In the genomic region with DNA sequence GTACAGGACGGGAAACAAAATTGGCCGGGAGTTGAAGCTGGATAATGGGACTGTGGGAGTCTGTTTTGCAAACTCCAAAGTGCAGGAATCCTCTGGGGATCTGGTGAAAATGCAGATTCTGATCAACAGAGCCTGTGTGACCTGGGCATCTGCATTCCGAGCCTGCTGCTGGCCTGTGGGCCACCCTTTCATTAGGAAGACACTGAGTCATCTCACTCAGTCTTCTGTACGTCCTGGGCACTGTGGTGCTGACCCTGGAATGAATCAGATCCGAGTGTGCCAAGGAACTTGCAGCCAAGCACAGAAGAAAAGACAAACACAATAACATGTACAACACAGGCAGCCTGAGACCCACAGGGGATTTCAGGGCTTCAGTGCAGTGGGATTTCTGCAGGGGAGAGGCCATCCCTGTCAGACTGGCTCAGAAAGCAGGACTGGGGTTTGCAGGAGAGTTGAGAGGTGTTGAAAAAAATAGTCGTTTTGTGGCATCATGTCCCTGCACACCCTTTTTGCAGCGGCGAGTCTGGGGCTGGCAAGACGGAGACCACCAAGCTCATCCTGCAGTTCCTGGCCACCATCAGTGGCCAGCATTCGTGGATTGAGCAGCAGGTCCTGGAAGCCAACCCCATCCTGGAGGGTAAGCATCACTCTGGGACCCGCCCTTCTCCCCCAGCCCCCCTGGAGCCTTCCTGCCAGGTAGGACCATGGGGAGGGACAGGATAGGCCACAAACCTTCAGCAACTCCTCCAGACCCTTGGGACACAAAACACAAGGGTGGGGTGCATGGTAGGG, we compare ENCODE assay signal across 14 cellular contexts. TPM values are rescaled to one million over a fixed set of nuclear protein-coding genes. Genes with fewer than 3 reads are reported as not detected.
A peak's percentile ranks its signal among the peaks of the same experiment; 100 is the strongest.
DNase-seq lines count a peak whose midpoint lies in the region; FAIRE-seq and TF ChIP-seq lines count a peak whose summit lies in the region.
"Had no signal": no experiment of that assay in that cellular context is flagged by ENCODE, and none has a peak within 500 bp of the region (broad histone marks: within the 10 kb centered on the region; RNA-seq: fewer than 3 reads in every experiment).

No MANE protein-coding gene starts in this region.

- H2BK120ac ChIP-seq in H1 (replicated peaks; ENCODE audit: low read depth, low read length): no peak overlapping the region

- no peak overlapping the region for H4K91ac ChIP-seq in H1 (replicated peaks; ENCODE audit: insufficient read length, low read length)

- H2BK15ac ChIP-seq in H1 (ENCODE audit: low read length): no peak overlapping the region

- 0 out of 2 replicates have a peak overlapping the region, but pooled peaks have one; percentile 5 for H2AFZ ChIP-seq in H1 (ENCODE audit: low read length)

- H3K4me1 ChIP-seq in breast epithelium (no peaks in the 10 kb centered on the region), H1 (replicated peaks in 1 of 4; ENCODE audit: control insufficient read depth in 3 of 4, insufficient read depth in 4 of 4, low read length in 3 of 4) (peaks cover 0 to 3% (median 2%) of the 10 kb centered on the region in 4 experiments; a peak in 2 of 7 replicates)
- H3K4me1 ChIP-seq: upper lobe of left lung had no signal

- in situ Hi-C loops in GM13976 (cut with MboI; ENCODE audit: low sequenced_read_pairs, unreplicated experiment): no loop called here

- H3K4me1 Mint-ChIP-seq in MCF 10A (ENCODE audit: insufficient read depth, unreplicated experiment): peaks cover 12% of the 10 kb centered on the region

- no peaks in the 10 kb centered on the region for H4K20me1 ChIP-seq in H1 (replicated peaks in 1 of 2; ENCODE audit: control insufficient read depth in 1 of 2, insufficient read depth in 2 of 2, low read length in 2 of 2)

- H2AK5ac ChIP-seq in H1 (ENCODE audit: low read depth, low read length): no peak overlapping the region

- H3K9ac ChIP-seq in H1 (replicated peaks in 1 of 4; ENCODE audit: extremely low read depth in 1 of 4, low read depth in 3 of 4, low read length in 3 of 4): no peak overlapping the region; a peak in 1 of 7 replicates

- TF ChIP-seq EP300 in H1 (IDR thresholded peaks at IDR 0.05; ENCODE audit: borderline replicate concordance in 1 of 2, low read depth in 2 of 2, low read length in 2 of 2): no peak

- TF ChIP-seq RAD21 in H1 (IDR thresholded peaks at IDR 0.05 in 1 of 2, conservative IDR thresholded peaks at IDR 0.05 in 1 of 2; ENCODE audit: low read depth in 2 of 2, low read length in 2 of 2): no peak

- H3K9me3 ChIP-seq in breast epithelium (no peaks in the 10 kb centered on the region), H1 (ENCODE audit: insufficient read depth in 2 of 2, low read depth in 1 of 2, low read length in 1 of 2) (no peaks in the 10 kb centered on the region)
- H3K9me3 ChIP-seq: upper lobe of left lung had no signal

- no peak overlapping the region for H2BK20ac ChIP-seq in H1 (ENCODE audit: low read length)

- H3K36me3 Mint-ChIP-seq in MCF 10A (ENCODE audit: insufficient read depth, unreplicated experiment): no peaks in the 10 kb centered on the region
- H3K36me3 Mint-ChIP-seq: naive B cell, WTC11 had no signal

- intact Hi-C loops in MCF 10A (cut with micrococcal nuclease) (no loop called here), breast epithelium (cut with DNase I; ENCODE audit: low total_unique reads) (no loop called here)

- H3K36me3 ChIP-seq in breast epithelium (no peaks in the 10 kb centered on the region), H1 (ENCODE audit: control insufficient read depth in 2 of 4, insufficient read depth in 4 of 4, low read length in 3 of 4) (no peaks in the 10 kb centered on the region)
- H3K36me3 ChIP-seq: upper lobe of left lung had no signal

- H3K79me1 ChIP-seq in H1 (ENCODE audit: low read depth, low read length): no peaks in the 10 kb centered on the region

- TF ChIP-seq CTCF in MCF 10A (IDR thresholded peaks at IDR 0.05; ENCODE audit: unreplicated experiment): no peak
- no peak for TF ChIP-seq CTCF in breast epithelium (IDR thresholded peaks at IDR 0.05)
- no peak for TF ChIP-seq CTCF in H1 (IDR thresholded peaks at IDR 0.05; ENCODE audit: control extremely low read depth in 1 of 3, insufficient read depth in 1 of 3, low read depth in 1 of 3, low read length in 3 of 3)
- TF ChIP-seq CTCF in GM13976 (IDR thresholded peaks at IDR 0.05; ENCODE audit: borderline replicate concordance, control extremely low read depth, extremely low read depth, insufficient read depth, missing control alignments): no peak

- no peak overlapping the region for H3K4me2 ChIP-seq in H1 (ENCODE audit: insufficient read depth in 1 of 2, low read depth in 2 of 2, low read length in 2 of 2)

- H3K27ac Mint-ChIP-seq in MCF 10A (ENCODE audit: low read depth, unreplicated experiment): peak overlapping the region; percentile 2
- H3K27ac Mint-ChIP-seq: B cell, WTC11 had no signal

- no peaks in the 10 kb centered on the region for H3K79me2 ChIP-seq in H1 (ENCODE audit: control insufficient read depth in 1 of 2, insufficient read depth in 2 of 2, low read length in 2 of 2)

- CTCF ChIA-PET in MCF 10A (lab: Yijun Ruan, JAX): no interaction called here
- CTCF ChIA-PET in H1 (lab: Charles Lee; ENCODE audit: partially characterized antibody): interaction anchor here (1.2 to 4.0 kb wide), 3 partner anchors 19 to 126 kb away, joined by 3 to 27 read pairs (median 14); no protein-coding TSS in a partner anchor

- POLR2A ChIA-PET in MCF 10A (lab: Yijun Ruan, JAX) (no interaction called here), H1 (lab: Charles Lee; ENCODE audit: partially characterized antibody) (interaction anchor here (0.8 kb wide), 1 partner anchor 23 kb away, joined by 3 read pairs; no protein-coding TSS in a partner anchor)

- H3K4me3 ChIP-seq in breast epithelium (no peak overlapping the region), H1 (ENCODE audit: extremely low read depth in 1 of 4, insufficient read depth in 2 of 4, low read depth in 3 of 4, low read length in 4 of 4) (no peak overlapping the region)
- H3K4me3 ChIP-seq: upper lobe of left lung had no signal

- no TSS peak for BruUV-seq in MCF 10A (replicated peaks; lab: Mats Ljungman, UMichigan)

- TF ChIP-seq POLR2A in breast epithelium (IDR thresholded peaks at IDR 0.05) (no peak), H1 (IDR thresholded peaks at IDR 0.05; ENCODE audit: control extremely low read depth in 1 of 2, low read depth in 2 of 2, low read length in 2 of 2) (no peak)

- no peak overlapping the region for H3K4ac ChIP-seq in H1 (replicated peaks; ENCODE audit: insufficient read length, low read depth, low read length)

- H3K27me3 Mint-ChIP-seq in MCF 10A (ENCODE audit: insufficient read depth, unreplicated experiment): no peaks in the 10 kb centered on the region
- H3K27me3 Mint-ChIP-seq: B cell, naive B cell had no signal

- no peaks in the 10 kb centered on the region for H3K23me2 ChIP-seq in H1 (ENCODE audit: low read depth, low read length)

- no peak for FAIRE-seq in H1 (lab: Jason Lieb, UNC)

- H2BK5ac ChIP-seq in H1 (ENCODE audit: low read depth, low read length): no peak overlapping the region

- H3K27me3 ChIP-seq in breast epithelium: no peaks in the 10 kb centered on the region
- H3K27me3 ChIP-seq in H1 (replicated peaks in 1 of 4; ENCODE audit: control insufficient read depth in 3 of 4, extremely low read depth in 1 of 4, insufficient read depth in 3 of 4, low read length in 3 of 4): no peaks in the 10 kb centered on the region
- H3K27me3 ChIP-seq: upper lobe of left lung had no signal

- peak; percentile 84 for DNase-seq in MCF 10A (ENCODE audit: unreplicated experiment)
- DNase-seq in breast epithelium (ENCODE audit: low spot score in 2 of 2): no peak
- DNase-seq in H1 (ENCODE audit: low read depth in 1 of 2, low spot score in 2 of 2): peak in 1 of 2 experiments; percentile 45
- DNase-seq in kidney tubule cell (ENCODE audit: low spot score): peak; percentile 64
- no peak for DNase-seq in NCI-H1436 treated with DMSO at 0.1 percent for 48 hours (lab: John Stamatoyannopoulos, UW)
- no peak for DNase-seq in NCI-H524 (lab: John Stamatoyannopoulos, UW)
- DNase-seq in GM13976 (ENCODE audit: low spot score): no peak
- DNase-seq in retina: no peak
- DNase-seq: naive B cell; NCI-H1092 treated with DMSO at 0.1 percent for 48 hours; stimulated activated CD4-positive, alpha-beta T cell treated with anti-CD3 and anti-CD28 coated beads, Interleukin-4, amount 100 ng/mL, for 24 hours had no signal

- WGBS in H1 (ENCODE audit: extremely low coverage in 1 of 2, insufficient coverage in 1 of 2, insufficient read length in 1 of 2, insufficient replicate concordance in 2 of 2, low coverage in 1 of 2, low lambda C conversion rate in 2 of 2, missing lambda C conversion rate in 1 of 2), 2 experiments: 91% methylated on average over 10 of the region's 11 CpGs; no CpG with 5 or more reads in 1 of the 2 experiments

- no peak overlapping the region for H3K56ac ChIP-seq in H1 (replicated peaks; ENCODE audit: insufficient read length, low read depth, low read length)

- H3K18ac ChIP-seq in H1 (ENCODE audit: extremely low read depth, low read length): no peak overlapping the region

- peak overlapping the region; percentile 19 for H4K5ac ChIP-seq in H1 (ENCODE audit: insufficient read length, low read depth, low read length)

- no peak overlapping the region for H3K23ac ChIP-seq in H1 (ENCODE audit: insufficient read length)

- no peaks in the 10 kb centered on the region for H3K9me3 Mint-ChIP-seq in MCF 10A (ENCODE audit: unreplicated experiment)
- H3K9me3 Mint-ChIP-seq: naive B cell, WTC11 had no signal

- H3K27ac ChIP-seq in breast epithelium (no peak overlapping the region), H1 (ENCODE audit: low read depth, low read length) (no peak overlapping the region)
- H3K27ac ChIP-seq: upper lobe of left lung had no signal

- no peak overlapping the region for H2BK12ac ChIP-seq in H1 (ENCODE audit: low read depth, low read length)

- H4K8ac ChIP-seq in H1 (ENCODE audit: extremely low read depth, insufficient read depth, low read length): no peak overlapping the region

- H3K14ac ChIP-seq in H1 (ENCODE audit: insufficient read length): no peak overlapping the region

- H3K4me3 Mint-ChIP-seq in MCF 10A (ENCODE audit: unreplicated experiment): no peak overlapping the region
- H3K4me3 Mint-ChIP-seq: B cell, WTC11 had no signal

RNA-seq across cellular contexts. Expression of gene MYO7B, which starts 34.0 kb away (rescaled TPM):
- total RNA-seq in MCF 10A (2022): not detected in 2 replicates
- 1 to 10 TPM in 1 of 3 donors, under 1 TPM in 1, not detected in 1; 0.32 to 2.3 TPM for total RNA-seq in breast epithelium
- total RNA-seq in H1 (2021; fragmentation: NEBNext Ultra II Directional; extraction: Animal tissue kit (Norgen Biotek cat#: 25700)): not detected in 2 replicates
- polyA plus RNA-seq in H1 (2011; rRNA removed): 0.05 TPM in 1 of 2 replicates, not detected in the other
- not detected for polyA plus RNA-seq in H1 (2011; cell fraction: cytosol; rRNA removed)
- polyA plus RNA-seq in H1 (2011; cell fraction: nucleus; rRNA removed): 0.01 TPM
- polyA plus RNA-seq in H1 (2012, experiment 1 of 2): not detected in 4 replicates
- polyA plus RNA-seq in H1 (2012, experiment 2 of 2): not detected
- not detected for polyA plus RNA-seq in H1 (2013, experiment 1 of 2)
- not detected for polyA plus RNA-seq in H1 (2013, experiment 2 of 2)
- polyA minus RNA-seq in H1 (2011; rRNA and poly(A)+ RNA removed): not detected in 2 replicates
- not detected for polyA minus RNA-seq in H1 (2011; cell fraction: cytosol; rRNA and poly(A)+ RNA removed)
- polyA minus RNA-seq in H1 (2011; cell fraction: nucleus; rRNA and poly(A)+ RNA removed): not detected
- total RNA-seq: WTC11 had no signal

RNA-seq across cellular contexts. Expression of gene IWS1, which starts 43.2 kb away (rescaled TPM):
- 56.8 and 57.0 TPM in 2 replicates for total RNA-seq in MCF 10A (2022)
- total RNA-seq in breast epithelium: 10 to 100 TPM; 24.0 to 51.8 (median 43.2) TPM
- 64.7 and 64.8 TPM in 2 replicates for total RNA-seq in H1 (2021; fragmentation: NEBNext Ultra II Directional; extraction: Animal tissue kit (Norgen Biotek cat#: 25700))
- 15.9 and 18.4 TPM in 2 replicates for polyA plus RNA-seq in H1 (2011; rRNA removed)
- polyA plus RNA-seq in H1 (2011; cell fraction: cytosol; rRNA removed): 46.4 TPM
- 18.5 TPM for polyA plus RNA-seq in H1 (2011; cell fraction: nucleus; rRNA removed)
- 52.2 to 82.9 TPM (median 60.2 TPM) in 4 replicates for polyA plus RNA-seq in H1 (2012, experiment 1 of 2)
- polyA plus RNA-seq in H1 (2012, experiment 2 of 2): 3.6 TPM
- polyA plus RNA-seq in H1 (2013, experiment 1 of 2): 41.3 TPM
- 42.9 TPM for polyA plus RNA-seq in H1 (2013, experiment 2 of 2)
- polyA minus RNA-seq in H1 (2011; rRNA and poly(A)+ RNA removed): 26.3 and 28.4 TPM in 2 replicates
- 40.9 TPM for polyA minus RNA-seq in H1 (2011; cell fraction: cytosol; rRNA and poly(A)+ RNA removed)
- 36.8 TPM for polyA minus RNA-seq in H1 (2011; cell fraction: nucleus; rRNA and poly(A)+ RNA removed)

Comparison
In these comparisons a context has a peak if more than half of its experiments do, and no peak if none do; other contexts are left out.
1. DNase-seq: peak in MCF 10A (single experiment) and kidney tubule cell (single experiment); none in breast epithelium (0 of 2), NCI-H1436 treated with DMSO at 0.1 percent for 48 hours (single experiment), NCI-H524 (0 of 2), GM13976 (single experiment) and retina (single experiment).